In genomic region chr20:41374568-41374920, GRCh38 we compare ENCODE assay signal across 5 cellular contexts. TPM values are rescaled to one million over a fixed set of nuclear protein-coding genes. Genes with fewer than 3 reads are reported as not detected.
"Had no signal": no experiment of that assay in that cellular context is flagged by ENCODE, and none has a peak within 500 bp of the region (broad histone marks: within the 10 kb centered on the region; RNA-seq: fewer than 3 reads in every experiment).

No MANE protein-coding gene starts in this region.

- H3K4me3 ChIP-seq: GM23338 had no signal

- H3K4me3 Mint-ChIP-seq: GM23338, H9 had no signal

- ATAC-seq: GM23338 had no signal

- H3K4me2 ChIP-seq: GM23338 had no signal

- DNase-seq: H9, HCEC 1CT, IMR-90 had no signal

- H2AFZ ChIP-seq: GM23338 had no signal

- H3K27ac Mint-ChIP-seq: GM23338, H9 had no signal

RNA-seq across cellular contexts. Expression of gene EMILIN3, which starts 7.9 kb away (rescaled TPM):
- total RNA-seq: HT-29 had no signal
